8 cellular contexts compared by ENCODE assay signal in genomic region chr6:35360349-35361138, GRCh38. TPM values are rescaled to one million over a fixed set of nuclear protein-coding genes. Genes with fewer than 3 reads are reported as not detected.
DNase-seq lines count a peak whose midpoint lies in the region; ATAC-seq lines count a peak whose summit lies in the region.

No MANE protein-coding gene starts in this region.

- H3K9me3 ChIP-seq in BLaER1 treated with 17β-estradiol and CSF1 and Interleukin-3, amounts not matched to agents 10 nM and 100 nM (replicated peaks in 1 of 11): no peaks in the 10 kb centered on the region
- H3K9me3 ChIP-seq in SJCRH30 (replicated peaks): no peaks in the 10 kb centered on the region

- H3K27me3 ChIP-seq in BLaER1 treated with 17β-estradiol and CSF1 and Interleukin-3, amounts not matched to agents 10 nM and 100 nM: no peaks in the 10 kb centered on the region
- H3K27me3 ChIP-seq in SJCRH30: no peaks in the 10 kb centered on the region

- DNase-seq in NCI-H69 (lab: John Stamatoyannopoulos, UW) (peak; percentile 70), fibroblast of gingiva (ENCODE audit: low read depth) (peak; percentile 66), middle frontal gyrus (ENCODE audit: extremely low spot score, low spot score) (peak; percentile 61), SJCRH30 (no peak)

- peak overlapping the region; percentile 46 to 94 (median 73) for H3K4me2 ChIP-seq in BLaER1 treated with 17β-estradiol and CSF1 and Interleukin-3, amounts not matched to agents 10 nM and 100 nM

- peaks cover 19 to 59% (median 41%) of the 10 kb centered on the region in 11 experiments for H3K36me3 ChIP-seq in BLaER1 treated with 17β-estradiol and CSF1 and Interleukin-3, amounts not matched to agents 10 nM and 100 nM
- peaks cover 3% of the 10 kb centered on the region; the same call in 1 of the 2 replicates for H3K36me3 ChIP-seq in SJCRH30

- peak overlapping the region in 10 of 11 experiments; percentile 18 to 40 (median 33); a peak in 12 of 22 replicates for H3K9ac ChIP-seq in BLaER1 treated with 17β-estradiol and CSF1 and Interleukin-3, amounts not matched to agents 10 nM and 100 nM

- H3K4me3 ChIP-seq in BLaER1 treated with 17β-estradiol and CSF1 and Interleukin-3, amounts not matched to agents 10 nM and 100 nM: no peak overlapping the region
- no peak overlapping the region for H3K4me3 ChIP-seq in SJCRH30

- ATAC-seq in HG02798 (IDR thresholded peaks at IDR 0.05; ENCODE audit: poor library complexity, unreplicated experiment) (no peak), GM19467 (IDR thresholded peaks at IDR 0.05; ENCODE audit: unreplicated experiment) (no peak), HG02571 (IDR thresholded peaks at IDR 0.05; ENCODE audit: unreplicated experiment) (no peak)

- H3K4me1 ChIP-seq in BLaER1 treated with 17β-estradiol and CSF1 and Interleukin-3, amounts not matched to agents 10 nM and 100 nM: peaks cover 58 to 98% (median 79%) of the 10 kb centered on the region in 10 experiments
- peaks cover 8% of the 10 kb centered on the region for H3K4me1 ChIP-seq in SJCRH30

- peak overlapping the region in 10 of 11 experiments; percentile 28 to 90 (median 48); a peak in 16 of 22 replicates for H3K27ac ChIP-seq in BLaER1 treated with 17β-estradiol and CSF1 and Interleukin-3, amounts not matched to agents 10 nM and 100 nM
- H3K27ac ChIP-seq in SJCRH30: no peak overlapping the region

- H4K20me1 ChIP-seq in BLaER1 treated with 17β-estradiol and CSF1 and Interleukin-3, amounts not matched to agents 10 nM and 100 nM: peaks cover 7 to 100% (median 50%) of the 10 kb centered on the region in 11 experiments; a peak in 15 of 22 replicates

RNA-seq across cellular contexts. Expression of gene PPARD, which starts 18.2 kb away (rescaled TPM):
- 9.5 and 10.6 TPM in 2 replicates for total RNA-seq in SJCRH30 (2014; rRNA removed; shearing (Covaris generic))

Comparison
In these comparisons a context has a peak if more than half of its experiments do, and no peak if none do; other contexts are left out.
1. DNase-seq: peak in NCI-H69 (single experiment), fibroblast of gingiva (single experiment) and middle frontal gyrus (single experiment); none in SJCRH30 (0 of 2).